Comparison of ENCODE assay signal across 22 cellular contexts in the genomic region with DNA sequence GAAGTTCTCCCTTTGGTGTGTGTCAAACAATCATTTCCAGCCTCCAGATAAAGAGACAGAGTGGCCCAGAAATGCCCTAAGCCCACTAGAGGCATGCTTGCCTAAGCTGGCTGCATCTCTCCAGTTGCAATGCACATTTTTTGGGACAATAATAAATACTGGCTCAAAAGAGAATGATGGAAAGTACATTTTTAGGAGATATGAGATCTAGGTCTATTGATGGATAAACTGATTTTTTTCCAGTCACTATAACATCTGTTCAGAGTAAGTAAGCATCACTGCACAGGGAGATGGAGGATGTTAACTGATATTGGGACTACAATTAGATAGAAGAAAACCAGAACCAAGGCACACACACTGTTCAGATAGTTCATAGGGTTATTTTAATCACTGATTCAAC.
DNase-seq lines count a peak whose midpoint lies in the region; ATAC-seq, FAIRE-seq and TF ChIP-seq lines count a peak whose summit lies in the region.
"Had no signal": no experiment of that assay in that cellular context is flagged by ENCODE, and none has a peak within 500 bp of the region (broad histone marks: within the 10 kb centered on the region; RNA-seq: fewer than 3 reads in every experiment).

No MANE protein-coding gene starts in this region.

- ATAC-seq in upper lobe of left lung (ENCODE audit: low FRiP score in 2 of 2) = no peak
- ATAC-seq: activated CD4-positive, CD25-positive, alpha-beta regulatory T cell treated with anti-CD3 and anti-CD28 coated beads, Interleukin-2, amount 50 U/mL, for 24 hours; Panc1; T-helper 17 cell had no signal

- H3K9ac ChIP-seq in astrocyte (ENCODE audit: low read length) = no peak overlapping the region

- no peaks in the 10 kb centered on the region for H4K20me1 ChIP-seq in astrocyte (ENCODE audit: insufficient read depth, low read length)

- no peaks in the 10 kb centered on the region for H3K36me3 ChIP-seq in BE2C
- H3K36me3 ChIP-seq in astrocyte (ENCODE audit: insufficient read depth, low read length) = no peaks in the 10 kb centered on the region
- H3K36me3 ChIP-seq in upper lobe of left lung = no peaks in the 10 kb centered on the region
- H3K36me3 ChIP-seq: esophagus squamous epithelium, stomach, vagina had no signal

- TF ChIP-seq EP300 in upper lobe of left lung (IDR thresholded peaks at IDR 0.05) = no peak

- H3K4me3 Mint-ChIP-seq in astrocyte (ENCODE audit: unreplicated experiment) = no peak overlapping the region
- H3K4me3 Mint-ChIP-seq: dendritic cell treated with granulocyte-macrophage colony-stimulating factor and Interleukin-4, amounts not matched to agents 40 ng/mL and 50 ng/mL, for 4 days; T-helper 17 cell had no signal

- TF ChIP-seq CTCF in BE2C (IDR thresholded peaks at IDR 0.05; ENCODE audit: low read depth, low read length) (peak; percentile 43), GM13976 (IDR thresholded peaks at IDR 0.05; ENCODE audit: borderline replicate concordance, control extremely low read depth, extremely low read depth, insufficient read depth, missing control alignments) (peak; percentile 11), astrocyte (IDR thresholded peaks at IDR 0.05; ENCODE audit: insufficient read depth, low read depth, low read length) (no peak), upper lobe of left lung (IDR thresholded peaks at IDR 0.05) (no peak)

- no peaks in the 10 kb centered on the region for H3K9me3 ChIP-seq in BE2C
- H3K9me3 ChIP-seq in astrocyte (ENCODE audit: insufficient read depth, low read depth, low read length) = no peaks in the 10 kb centered on the region
- no peaks in the 10 kb centered on the region for H3K9me3 ChIP-seq in upper lobe of left lung
- H3K9me3 ChIP-seq: esophagus squamous epithelium, stomach, vagina had no signal

- H3K27me3 ChIP-seq in BE2C (no peaks in the 10 kb centered on the region), astrocyte (ENCODE audit: insufficient read depth, low read length) (no peaks in the 10 kb centered on the region), upper lobe of left lung (no peaks in the 10 kb centered on the region)
- H3K27me3 ChIP-seq: esophagus squamous epithelium, stomach, vagina had no signal

- in situ Hi-C loops in GM13976 (cut with MboI; ENCODE audit: low sequenced_read_pairs, unreplicated experiment) = no loop called here

- H3K4me1 ChIP-seq in BE2C = peaks cover 33% of the 10 kb centered on the region
- H3K4me1 ChIP-seq in astrocyte (ENCODE audit: insufficient read depth, low read length) = peaks cover 24% of the 10 kb centered on the region
- peaks cover 0 to 4% (median 0%) of the 10 kb centered on the region in 4 donors for H3K4me1 ChIP-seq in upper lobe of left lung
- H3K4me1 ChIP-seq: esophagus squamous epithelium, stomach, vagina had no signal

- H3K27ac ChIP-seq in astrocyte (ENCODE audit: low read depth, low read length) (no peak overlapping the region), upper lobe of left lung (no peak overlapping the region)
- H3K27ac ChIP-seq: esophagus squamous epithelium, stomach, vagina had no signal

- no peak overlapping the region for H2AFZ ChIP-seq in astrocyte (ENCODE audit: low read depth, low read length)

- H3K9me3 Mint-ChIP-seq in astrocyte (ENCODE audit: unreplicated experiment) = peaks cover 1% of the 10 kb centered on the region
- H3K9me3 Mint-ChIP-seq: dendritic cell treated with granulocyte-macrophage colony-stimulating factor and Interleukin-4, amounts not matched to agents 40 ng/mL and 50 ng/mL, for 4 days had no signal

- H3K27me3 Mint-ChIP-seq in astrocyte (ENCODE audit: low read depth, unreplicated experiment) = no peaks in the 10 kb centered on the region
- H3K27me3 Mint-ChIP-seq: dendritic cell treated with granulocyte-macrophage colony-stimulating factor and Interleukin-4, amounts not matched to agents 40 ng/mL and 50 ng/mL, for 4 days; T-helper 17 cell had no signal

- H3K4me1 Mint-ChIP-seq in astrocyte (ENCODE audit: low read depth, unreplicated experiment) = peaks cover 30% of the 10 kb centered on the region

- no peaks in the 10 kb centered on the region for H3K36me3 Mint-ChIP-seq in astrocyte (ENCODE audit: low read depth, unreplicated experiment)

- DNase-seq in BE2C (peak; percentile 30), GM13976 (ENCODE audit: low spot score) (no peak), NCI-H1694 (lab: John Stamatoyannopoulos, UW) (peak; percentile 7), astrocyte (ENCODE audit: low read depth) (no peak), SIG-M5 treated with dmso at 0.1 percent for 504 hours (lab: John Stamatoyannopoulos, UW; ENCODE audit: unreplicated experiment) (no peak), kidney glomerular epithelial cell (lab: John Stamatoyannopoulos, UW) (no peak), upper lobe of left lung (no peak)
- DNase-seq in activated CD4-positive, CD25-positive, alpha-beta regulatory T cell (lab: John Stamatoyannopoulos, UW) = no peak
- DNase-seq: activated gamma-delta T cell; COR-L47; esophagus squamous epithelium; GDM1; glutamatergic neuron; NCI-H1105; NCI-H510A treated with DMSO at 0.1 percent for 48 hours; stimulated activated CD4-positive, alpha-beta T cell treated with anti-CD3 and anti-CD28 coated beads, Interleukin-15, amount 100 ng/mL, for 24 hours; stomach; T-helper 17 cell had no signal

- H3K4me3 ChIP-seq in BE2C (ENCODE audit: low read depth, low read length) (no peak overlapping the region), astrocyte (ENCODE audit: insufficient read depth, low read depth, low read length) (no peak overlapping the region), upper lobe of left lung (no peak overlapping the region)
- H3K4me3 ChIP-seq: esophagus squamous epithelium, stomach, vagina had no signal

- H3K4me2 ChIP-seq in astrocyte (ENCODE audit: low read length) = no peak overlapping the region

- TF ChIP-seq POLR2A in upper lobe of left lung (IDR thresholded peaks at IDR 0.05) = no peak

- no peak for FAIRE-seq in astrocyte (lab: Jason Lieb, UNC)

- H3K79me2 ChIP-seq in astrocyte (ENCODE audit: insufficient read depth, low read length) = no peaks in the 10 kb centered on the region

- H3K27ac Mint-ChIP-seq in astrocyte (ENCODE audit: unreplicated experiment) = peak overlapping the region; percentile 4
- H3K27ac Mint-ChIP-seq: dendritic cell treated with granulocyte-macrophage colony-stimulating factor and Interleukin-4, amounts not matched to agents 40 ng/mL and 50 ng/mL, for 4 days; T-helper 17 cell had no signal

Comparison
In these comparisons a context has a peak if more than half of its experiments do, and no peak if none do; other contexts are left out.
1. DNase-seq: peak in BE2C (single experiment) and NCI-H1694 (single experiment); none in GM13976 (single experiment), astrocyte (single experiment), SIG-M5 treated with dmso at 0.1 percent for 504 hours (single experiment), activated CD4-positive, CD25-positive, alpha-beta regulatory T cell (0 of 4), kidney glomerular epithelial cell (single experiment) and upper lobe of left lung (0 of 2).
2. CTCF ChIP-seq: peak in BE2C (single experiment) and GM13976 (single experiment); none in astrocyte (single experiment) and upper lobe of left lung (0 of 6).